Comparison of ENCODE assay signal across 23 cellular contexts in the genomic region with DNA sequence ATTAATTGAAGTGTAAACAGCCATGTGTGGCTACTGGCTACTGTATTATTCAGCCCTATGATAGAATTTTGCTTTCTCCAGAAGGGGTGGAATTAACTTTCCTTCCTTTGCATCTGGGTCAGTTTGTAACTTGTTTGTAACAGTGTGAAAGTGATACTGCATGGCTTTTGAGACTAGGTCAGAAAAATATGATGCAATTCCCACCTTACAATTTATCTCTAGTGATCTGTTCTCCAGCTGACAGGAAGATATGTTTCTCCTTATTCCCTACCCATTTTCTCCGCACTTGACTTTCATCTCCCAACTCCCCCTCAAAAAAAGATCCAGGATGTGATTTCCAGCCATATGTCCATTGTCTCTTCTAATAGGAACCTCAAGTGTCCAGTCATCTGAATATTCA.
"Had no signal": no experiment of that assay in that cellular context is flagged by ENCODE, and none has a peak within 500 bp of the region (broad histone marks: within the 10 kb centered on the region; RNA-seq: fewer than 3 reads in every experiment).

No MANE protein-coding gene starts in this region.

- H3K27me3 ChIP-seq: SJSA1 had no signal

- H3K36me3 ChIP-seq: SJSA1 had no signal

- H3K9me3 ChIP-seq: SJSA1 had no signal

- H3K27ac ChIP-seq: HL-60, KMS-11, SJSA1, SK-N-MC had no signal

- H3K9ac ChIP-seq: KMS-11 had no signal

- H3K4me3 ChIP-seq: SJSA1, SK-N-MC had no signal

- FAIRE-seq: HTR-8/SVneo, RCC 7860 had no signal

- ATAC-seq: T-cell had no signal

- H3K4me2 ChIP-seq: KMS-11 had no signal

- H3K9me3 Mint-ChIP-seq: T-cell had no signal

- H3K27ac Mint-ChIP-seq: T-cell had no signal

- H3K36me3 Mint-ChIP-seq: T-cell had no signal

- H3K4me3 Mint-ChIP-seq: T-cell had no signal

- DNase-seq: Kasumi-1, MM.1S, NCI-H1092 treated with DMSO at 0.1 percent for 48 hours, NCI-H1436, NCI-H187, NCI-H2029 treated with DMSO at 0.1 percent for 48 hours, NCI-H2171 treated with DMSO at 0.1 percent for 48 hours, NCI-H345, NCI-H446 treated with DMSO at 0.1 percent for 48 hours, NCI-H510A treated with DMSO at 0.1 percent for 48 hours, NCI-H526 treated with DMSO at 0.1 percent for 48 hours, NCI-H748 treated with DMSO at 0.1 percent for 48 hours, Right ventricle myocardium superior, RPMI8226, SIG-M5, SW 1271, T-cell had no signal
